8 cellular contexts compared by ENCODE assay signal in genomic region chr11:72721276-72721675, GRCh38. TPM values are rescaled to one million over a fixed set of nuclear protein-coding genes. Genes with fewer than 3 reads are reported as not detected.
DNase-seq lines count a peak whose midpoint lies in the region; ATAC-seq, FAIRE-seq and TF ChIP-seq lines count a peak whose summit lies in the region.
"Had no signal": no experiment of that assay in that cellular context is flagged by ENCODE, and none has a peak within 500 bp of the region (broad histone marks: within the 10 kb centered on the region; RNA-seq: fewer than 3 reads in every experiment).

No MANE protein-coding gene starts in this region.

- H3K4me1 ChIP-seq in keratinocyte (ENCODE audit: control insufficient read depth, extremely low read depth, insufficient read depth, low read length) (peaks cover 57% of the 10 kb centered on the region), stomach (peaks cover 45 to 90% (median 71%) of the 10 kb centered on the region in 4 donors)

- H3K9me3 Mint-ChIP-seq in activated naive CD8-positive, alpha-beta T cell treated with anti-CD3 and anti-CD28 coated beads for 36 hours: no peaks in the 10 kb centered on the region

- H3K27me3 ChIP-seq in HL-60 (ENCODE audit: insufficient read depth, poor library complexity, severe bottlenecking) (no peaks in the 10 kb centered on the region), keratinocyte (ENCODE audit: control insufficient read depth, extremely low read depth, insufficient read depth, low read length) (no peaks in the 10 kb centered on the region), stomach (no peaks in the 10 kb centered on the region)

- DNase-seq in HL-60 (ENCODE audit: low read depth in 1 of 2, low spot score in 1 of 2): no peak
- DNase-seq in activated naive CD8-positive, alpha-beta T cell treated with anti-CD3 and anti-CD28 coated beads for 36 hours: no peak
- no peak for DNase-seq in keratinocyte (ENCODE audit: low read depth, low spot score)
- no peak for DNase-seq in stomach
- DNase-seq in dedifferentiated amniotic fluid mesenchymal stem cell (ENCODE audit: extremely low spot score): no peak
- no peak for DNase-seq in cerebellar cortex (ENCODE audit: low spot score)
- DNase-seq: NCI-H82 had no signal

- H3K9me3 ChIP-seq in keratinocyte (ENCODE audit: control insufficient read depth, low read depth, low read length) (no peaks in the 10 kb centered on the region), stomach (no peaks in the 10 kb centered on the region)

- H3K36me3 ChIP-seq in keratinocyte (ENCODE audit: control insufficient read depth in 2 of 2, extremely low read depth in 1 of 2, insufficient read depth in 2 of 2, low read length in 2 of 2): peaks cover 14 to 25% of the 10 kb centered on the region in 2 experiments
- H3K36me3 ChIP-seq in stomach: peaks cover 0 to 35% (median 25%) of the 10 kb centered on the region in 4 donors

- peak overlapping the region; percentile 94 for H3K4me3 Mint-ChIP-seq in activated naive CD8-positive, alpha-beta T cell treated with anti-CD3 and anti-CD28 coated beads for 36 hours

- H3K4me3 ChIP-seq in HL-60 (replicated peaks; ENCODE audit: insufficient read depth, low read length) (peak overlapping the region; percentile 51), keratinocyte (ENCODE audit: control insufficient read depth in 2 of 3, extremely low read depth in 1 of 3, insufficient read depth in 2 of 3, low read depth in 1 of 3, low read length in 3 of 3) (peak overlapping the region; percentile 51 to 79 (median 79)), stomach (peak overlapping the region; percentile 61 to 75 (median 66))

- no peak for TF ChIP-seq EP300 in stomach (IDR thresholded peaks at IDR 0.05)

- H3K36me3 Mint-ChIP-seq in activated naive CD8-positive, alpha-beta T cell treated with anti-CD3 and anti-CD28 coated beads for 36 hours: peaks cover 2% of the 10 kb centered on the region

- 3 to 16% (median 7%) methylated on average over 3 of the region's 3 CpGs for WGBS in stomach, 5 donors

- H3K9ac ChIP-seq in keratinocyte (ENCODE audit: control insufficient read depth, extremely low read depth, insufficient read depth, low read length): peak overlapping the region; percentile 89

- dilution Hi-C loops in keratinocyte (cut with MboI; ENCODE audit: extremely low pct_ligation_motif_present, low sequenced_read_pairs): no loop called here

- peaks cover 71% of the 10 kb centered on the region for H3K79me2 ChIP-seq in keratinocyte (ENCODE audit: control insufficient read depth, insufficient read depth, low read length)

- FAIRE-seq in keratinocyte (lab: Jason Lieb, UNC): no peak

- H3K27me3 Mint-ChIP-seq in activated naive CD8-positive, alpha-beta T cell treated with anti-CD3 and anti-CD28 coated beads for 36 hours: no peaks in the 10 kb centered on the region

- peak overlapping the region; percentile 99 for H3K4me2 ChIP-seq in keratinocyte (ENCODE audit: control insufficient read depth, extremely low read depth, insufficient read depth, low read depth, low read length)

- ATAC-seq in GM21529 (IDR thresholded peaks at IDR 0.05; ENCODE audit: unreplicated experiment): no peak

- peaks cover 7% of the 10 kb centered on the region for H3K9me1 ChIP-seq in keratinocyte (ENCODE audit: control insufficient read depth, extremely low read depth, insufficient read depth, low read length)

- peaks cover 4% of the 10 kb centered on the region for H4K20me1 ChIP-seq in keratinocyte (ENCODE audit: control insufficient read depth, extremely low read depth, insufficient read depth, low read length)

- H2AFZ ChIP-seq in keratinocyte (ENCODE audit: control insufficient read depth, low read length): no peak overlapping the region

- H3K27ac ChIP-seq in HL-60 (replicated peaks): peak overlapping the region; percentile 83
- peak overlapping the region; percentile 93 for H3K27ac ChIP-seq in keratinocyte (ENCODE audit: control insufficient read depth, insufficient read depth, low read length)
- peak overlapping the region; percentile 84 to 93 (median 88) for H3K27ac ChIP-seq in stomach

- intact Hi-C loops in stomach (cut with DNase I; ENCODE audit: low total_unique reads): loop anchor here (10.0 kb wide), 1 partner anchor 94 kb away; the partner anchor contains the start of gene ATG16L2

- H3K27ac Mint-ChIP-seq in activated naive CD8-positive, alpha-beta T cell treated with anti-CD3 and anti-CD28 coated beads for 36 hours: peak overlapping the region; percentile 94

- peaks cover 43% of the 10 kb centered on the region for H3K4me1 Mint-ChIP-seq in activated naive CD8-positive, alpha-beta T cell treated with anti-CD3 and anti-CD28 coated beads for 36 hours

- TF ChIP-seq POLR2A in stomach (IDR thresholded peaks at IDR 0.05): no peak

- TF ChIP-seq CTCF in HL-60 (IDR thresholded peaks at IDR 0.05; ENCODE audit: insufficient read depth, low read length) (no peak), keratinocyte (optimal IDR thresholded peaks at IDR 0.05 in 1 of 3, IDR thresholded peaks at IDR 0.05 in 1 of 3, conservative IDR thresholded peaks at IDR 0.05 in 1 of 3; ENCODE audit: extremely low read depth in 1 of 3, insufficient read depth in 2 of 3, low read length in 3 of 3) (no peak), stomach (IDR thresholded peaks at IDR 0.05) (no peak)

RNA-seq across cellular contexts. Expression of gene ARAP1, which starts 30.9 kb away (rescaled TPM):
- total RNA-seq in activated naive CD8-positive, alpha-beta T cell treated with anti-CD3 and anti-CD28 coated beads for 36 hours: 10 to 100 TPM; 49.3 to 52.3 TPM
- polyA plus RNA-seq in keratinocyte: 32.8 to 41.4 TPM (median 36.1 TPM) in 3 replicates
- 66.3 TPM for polyA plus RNA-seq in keratinocyte (2011; ENCODE audit: low read depth)
- 15.4 and 32.8 TPM in 2 replicates for polyA plus RNA-seq in keratinocyte (2011; cell fraction: cytosol; rRNA removed)
- 67.7 and 82.5 TPM in 2 replicates for polyA plus RNA-seq in keratinocyte (2011; cell fraction: nucleus; rRNA removed)
- 37.8 and 43.0 TPM in 2 replicates for polyA plus RNA-seq in keratinocyte (2012; ENCODE audit: low replicate concordance)
- polyA minus RNA-seq in keratinocyte: 55.8 to 89.2 TPM (median 62.3 TPM) in 3 replicates
- 79.2 TPM for polyA minus RNA-seq in keratinocyte (2011; cell fraction: cytosol; rRNA and poly(A)+ RNA removed)
- 59.9 and 66.4 TPM in 2 replicates for polyA minus RNA-seq in keratinocyte (2011; cell fraction: nucleus; rRNA and poly(A)+ RNA removed)
- 100 to 1,000 TPM in 3 of 5 donors, 10 to 100 TPM in 2; 61.9 to 201 (median 127) TPM for total RNA-seq in stomach
- 10 to 100 TPM; 32.2 to 51.1 (median 38.2) TPM for polyA plus RNA-seq in stomach

RNA-seq across cellular contexts. Expression of gene PDE2A, which starts 47.1 kb away (rescaled TPM):
- total RNA-seq in activated naive CD8-positive, alpha-beta T cell treated with anti-CD3 and anti-CD28 coated beads for 36 hours: under 1 TPM; 0.37 to 0.42 TPM
- polyA plus RNA-seq in keratinocyte (0.38 to 0.94 TPM (median 0.81 TPM) in 3 replicates), stomach (10 to 100 TPM in 2 of 3 donors, 1 to 10 TPM in 1; 4.7 to 17.8 (median 14.1) TPM)
- 0.50 TPM for polyA plus RNA-seq in keratinocyte (2011; ENCODE audit: low read depth)
- 0.44 and 1.1 TPM in 2 replicates for polyA plus RNA-seq in keratinocyte (2011; cell fraction: cytosol; rRNA removed)
- 1.2 and 1.6 TPM in 2 replicates for polyA plus RNA-seq in keratinocyte (2011; cell fraction: nucleus; rRNA removed)
- 0.56 and 0.81 TPM in 2 replicates for polyA plus RNA-seq in keratinocyte (2012; ENCODE audit: low replicate concordance)
- polyA minus RNA-seq in keratinocyte: 0.96 to 2.6 TPM (median 2.1 TPM) in 3 replicates
- polyA minus RNA-seq in keratinocyte (2011; cell fraction: cytosol; rRNA and poly(A)+ RNA removed): 1.3 TPM
- polyA minus RNA-seq in keratinocyte (2011; cell fraction: nucleus; rRNA and poly(A)+ RNA removed): 0.74 and 1.2 TPM in 2 replicates
- total RNA-seq in stomach: 100 to 1,000 TPM in 2 of 5 donors, 10 to 100 TPM in 2, 1 to 10 TPM in 1; 3.5 to 548 (median 35.8) TPM
